ENCODE assay signal across 11 cellular contexts in genomic region chr16:14527411-14528044, GRCh38.
DNase-seq lines count a peak whose midpoint lies in the region; ATAC-seq and TF ChIP-seq lines count a peak whose summit lies in the region.
"Had no signal": no experiment of that assay in that cellular context is flagged by ENCODE, and none has a peak within 500 bp of the region (broad histone marks: within the 10 kb centered on the region; RNA-seq: fewer than 3 reads in every experiment).

No MANE protein-coding gene starts in this region.

- peak; percentile 96 for DNase-seq in AG10803 (ENCODE audit: low read depth)
- peak; percentile 43 for DNase-seq in glomerular visceral epithelial cell (ENCODE audit: extremely low spot score)
- DNase-seq in prostate gland (ENCODE audit: low spot score), result no peak
- DNase-seq in GM10248 (ENCODE audit: extremely low spot score), result no peak
- DNase-seq in activated gamma-delta T cell (lab: John Stamatoyannopoulos, UW), result no peak
- DNase-seq: CD4-positive, CD25-positive, alpha-beta regulatory T cell; T-helper 2 cell had no signal

- no peak for TF ChIP-seq CTCF in AG10803 (conservative IDR thresholded peaks at IDR 0.05; ENCODE audit: low read length)
- no peak for TF ChIP-seq CTCF in prostate gland (IDR thresholded peaks at IDR 0.05)
- TF ChIP-seq CTCF in GM10248 (IDR thresholded peaks at IDR 0.05; ENCODE audit: control extremely low read depth, extremely low read depth, low read depth, missing control alignments), result no peak

- H3K9me3 ChIP-seq in prostate gland, result no peaks in the 10 kb centered on the region

- no peaks in the 10 kb centered on the region for H3K27me3 Mint-ChIP-seq in activated T-helper 17 cell treated with anti-CD3 and anti-CD28 coated beads, Interleukin-2, amount 50 U/mL, for 72 hours
- H3K27me3 Mint-ChIP-seq: CD4-positive, CD25-positive, alpha-beta regulatory T cell had no signal

- peak overlapping the region; percentile 43 to 60 for H3K27ac ChIP-seq in prostate gland
- H3K27ac ChIP-seq: cardiac muscle cell had no signal

- CTCF ChIA-PET in GM10248 (lab: Yijun Ruan, JAX), result interaction anchor here (1.2 to 5.9 kb wide), 14 partner anchors 7 to 608 kb away, joined by 3 to 24 read pairs (median 6); partner anchors contain the start of gene ERCC4

- H3K4me1 Mint-ChIP-seq in activated T-helper 17 cell treated with anti-CD3 and anti-CD28 coated beads, Interleukin-2, amount 50 U/mL, for 72 hours, result peaks cover 8% of the 10 kb centered on the region

- peak overlapping the region; percentile 25 for H3K27ac Mint-ChIP-seq in activated T-helper 17 cell treated with anti-CD3 and anti-CD28 coated beads, Interleukin-2, amount 50 U/mL, for 72 hours

- POLR2A ChIA-PET in GM10248 (lab: Yijun Ruan, JAX), result no interaction called here

- H3K4me3 Mint-ChIP-seq in activated T-helper 17 cell treated with anti-CD3 and anti-CD28 coated beads, Interleukin-2, amount 50 U/mL, for 72 hours, result no peak overlapping the region
- H3K4me3 Mint-ChIP-seq: CD4-positive, CD25-positive, alpha-beta regulatory T cell had no signal

- TF ChIP-seq POLR2A in prostate gland (IDR thresholded peaks at IDR 0.05), result no peak

- H3K9me3 Mint-ChIP-seq in activated T-helper 17 cell treated with anti-CD3 and anti-CD28 coated beads, Interleukin-2, amount 50 U/mL, for 72 hours, result no peaks in the 10 kb centered on the region
- H3K9me3 Mint-ChIP-seq: CD4-positive, CD25-positive, alpha-beta regulatory T cell had no signal

- WGBS in prostate gland, result 51% methylated on average over 5 of the region's 5 CpGs

- no peak for ATAC-seq in activated T-helper 17 cell treated with anti-CD3 and anti-CD28 coated beads, Interleukin-2, amount 50 U/mL, for 72 hours (replicated peaks)
- ATAC-seq in HG03159 (IDR thresholded peaks at IDR 0.05; ENCODE audit: unreplicated experiment) (no peak), HG03097 (IDR thresholded peaks at IDR 0.05; ENCODE audit: low FRiP score, unreplicated experiment) (no peak)

- H3K4me3 ChIP-seq in AG10803 (ENCODE audit: low read length) (no peak overlapping the region), prostate gland (no peak overlapping the region)
- H3K4me3 ChIP-seq: cardiac muscle cell had no signal

- H3K4me1 ChIP-seq in prostate gland (replicated peaks), result peaks cover 7% of the 10 kb centered on the region

- no peaks in the 10 kb centered on the region for H3K27me3 ChIP-seq in prostate gland (replicated peaks; ENCODE audit: insufficient read depth)
- H3K27me3 ChIP-seq: cardiac muscle cell had no signal

- intact Hi-C loops in prostate gland (cut with DNase I), result loop anchor here (1.0 to 10.0 kb wide), 4 partner anchors 133 to 605 kb away; no protein-coding TSS in a partner anchor

- H3K36me3 Mint-ChIP-seq in activated T-helper 17 cell treated with anti-CD3 and anti-CD28 coated beads, Interleukin-2, amount 50 U/mL, for 72 hours (ENCODE audit: low read depth), result peaks cover 15% of the 10 kb centered on the region

- no peaks in the 10 kb centered on the region for H3K36me3 ChIP-seq in prostate gland
- H3K36me3 ChIP-seq: cardiac muscle cell had no signal

Comparison
In these comparisons a context has a peak if more than half of its experiments do, and no peak if none do; other contexts are left out.
1. DNase-seq: peak in AG10803 (single experiment) and glomerular visceral epithelial cell (single experiment); none in prostate gland (single experiment), GM10248 (single experiment) and activated gamma-delta T cell (single experiment).